ENCODE assay signal across 1 cellular context in genomic region chr2:134299334-134299733, GRCh38.
TF ChIP-seq lines count a peak whose summit lies in the region.

No MANE protein-coding gene starts in this region.

TF ChIP-seq in K562, 482 proteins besides CTCF, POLR2A, EP300 and RAD21 (continued from another document):
- no peak for TF ChIP-seq E2F4 (CRISPR knock-in tag; IDR thresholded peaks at IDR 0.05; ENCODE audit: low read depth)
- peak; percentile 92 for TF ChIP-seq PRDM10 (IDR thresholded peaks at IDR 0.05; ENCODE audit: partially characterized antibody)
